In genomic region chr2:176753752-176754474, GRCh38 we compare ENCODE assay signal across 13 cellular contexts.
DNase-seq lines count a peak whose midpoint lies in the region; ATAC-seq and TF ChIP-seq lines count a peak whose summit lies in the region.
"Had no signal": no experiment of that assay in that cellular context is flagged by ENCODE, and none has a peak within 500 bp of the region (broad histone marks: within the 10 kb centered on the region; RNA-seq: fewer than 3 reads in every experiment).

No MANE protein-coding gene starts in this region.

- H3K27ac ChIP-seq in caudate nucleus (ENCODE audit: low read depth, low read length) = no peak overlapping the region

- H3K4me3 Mint-ChIP-seq in WTC11 (no peak overlapping the region), mesothelial cell of epicardium (no peak overlapping the region)
- H3K4me3 Mint-ChIP-seq: B cell had no signal

- CTCF ChIA-PET in WTC11 (lab: Charles Lee) = interaction anchor here (0.6 kb wide), 1 partner anchor 61 kb away, joined by 3 read pairs; no protein-coding TSS in a partner anchor

- TF ChIP-seq CTCF in AG10803 (conservative IDR thresholded peaks at IDR 0.05; ENCODE audit: low read length) (no peak), WTC11 (IDR thresholded peaks at IDR 0.05) (no peak), mesothelial cell of epicardium (IDR thresholded peaks at IDR 0.05; ENCODE audit: unreplicated experiment) (no peak)

- DNase-seq in AG10803 (ENCODE audit: low read depth) (peak; percentile 72), WTC11 (ENCODE audit: low spot score) (no peak), kidney tubule cell (ENCODE audit: low spot score) (peak; percentile 24), NCI-H748 treated with DMSO at 0.1 percent for 48 hours (lab: John Stamatoyannopoulos, UW) (no peak), mesothelial cell of epicardium (ENCODE audit: low spot score in 2 of 2, unreplicated experiment in 2 of 2) (no peak), caudate nucleus (lab: John Stamatoyannopoulos, UW) (no peak), NCI-H1105 (lab: John Stamatoyannopoulos, UW) (no peak)
- DNase-seq: activated naive CD4-positive, alpha-beta T cell treated with anti-CD3 and anti-CD28 coated beads, Interleukin-2, amount 50 U/mL, for 16 hours; NCI-H1092; NCI-H2227 treated with DMSO at 0.1 percent for 48 hours had no signal

- H3K27me3 Mint-ChIP-seq in WTC11 (ENCODE audit: low read depth) = no peaks in the 10 kb centered on the region
- no peaks in the 10 kb centered on the region for H3K27me3 Mint-ChIP-seq in mesothelial cell of epicardium (ENCODE audit: low read depth)
- H3K27me3 Mint-ChIP-seq: B cell had no signal

- H3K27ac Mint-ChIP-seq in WTC11 (peak overlapping the region; percentile 80; the same call in 1 of the 2 replicates), mesothelial cell of epicardium (no peak overlapping the region)
- H3K27ac Mint-ChIP-seq: B cell had no signal

- no peak overlapping the region for H3K4me3 ChIP-seq in AG10803 (ENCODE audit: low read length)
- H3K4me3 ChIP-seq: HAP-1 had no signal

- H3K9me3 Mint-ChIP-seq in WTC11 (no peaks in the 10 kb centered on the region), mesothelial cell of epicardium (no peaks in the 10 kb centered on the region)

- peak; percentile 45 for ATAC-seq in HG02885 (IDR thresholded peaks at IDR 0.05; ENCODE audit: poor library complexity, unreplicated experiment)
- ATAC-seq in WTC11 = no peak

- H3K4me1 Mint-ChIP-seq in WTC11 = peaks cover 57% of the 10 kb centered on the region
- peaks cover 34% of the 10 kb centered on the region for H3K4me1 Mint-ChIP-seq in mesothelial cell of epicardium
- H3K4me1 Mint-ChIP-seq: B cell had no signal

- POLR2A ChIA-PET in WTC11 (lab: Charles Lee) = interaction anchor here (0.5 kb wide), 1 partner anchor 591 kb away, joined by 3 read pairs; no protein-coding TSS in a partner anchor

- H3K36me3 Mint-ChIP-seq in WTC11 (no peaks in the 10 kb centered on the region), mesothelial cell of epicardium (no peaks in the 10 kb centered on the region)

TF ChIP-seq in WTC11, 78 proteins besides CTCF, POLR2A, EP300 and RAD21:
- TF ChIP-seq IRF2 (CRISPR knock-in tag; IDR thresholded peaks at IDR 0.05; ENCODE audit: borderline replicate concordance, low read depth) = no peak
- TF ChIP-seq TP53 (CRISPR knock-in tag; IDR thresholded peaks at IDR 0.05) = no peak
- no peak for TF ChIP-seq ESRRA (CRISPR knock-in tag; IDR thresholded peaks at IDR 0.05; ENCODE audit: borderline replicate concordance)
TF ChIP-seq in WTC11: peak in this region for 0.

Comparison
In these comparisons a context has a peak if more than half of its experiments do, and no peak if none do; other contexts are left out.
1. DNase-seq: peak in AG10803 (single experiment) and kidney tubule cell (single experiment); none in WTC11 (single experiment), NCI-H748 treated with DMSO at 0.1 percent for 48 hours (single experiment), mesothelial cell of epicardium (0 of 2), caudate nucleus (0 of 61) and NCI-H1105 (single experiment).